7 cellular contexts compared by ENCODE assay signal in genomic region chr1:146938927-146939786, GRCh38. TPM values are rescaled to one million over a fixed set of nuclear protein-coding genes. Genes with fewer than 3 reads are reported as not detected.
DNase-seq lines count a peak whose midpoint lies in the region; ATAC-seq and TF ChIP-seq lines count a peak whose summit lies in the region.
"Not testable (repeated sequence)": the region's sequence is repeated elsewhere in the genome, so short reads cannot be mapped to it uniquely, and the experiment has no call there.

No MANE protein-coding gene starts in this region.

- not testable (repeated sequence) for H3K9me3 ChIP-seq in iPS-18c (ENCODE audit: control insufficient read depth, insufficient read depth, low read length)

- H3K36me3 Mint-ChIP-seq in activated CD4-positive, alpha-beta T cell treated with anti-CD3 and anti-CD28 coated beads for 36 hours (ENCODE audit: low read depth); central memory CD8-positive, alpha-beta T cell (ENCODE audit: insufficient read depth); progenitor cell of endocrine pancreas (ENCODE audit: insufficient read depth): not testable (repeated sequence)

- intact Hi-C loops in activated CD4-positive, alpha-beta T cell treated with anti-CD3 and anti-CD28 coated beads for 36 hours (cut with DNase I, micrococcal nuclease): loop anchor here in 1 of 2 experiments (5.0 kb wide), 1 partner anchor 233 kb away; the partner anchor contains the start of gene PRKAB2

- ATAC-seq in GM18505 (IDR thresholded peaks at IDR 0.05; ENCODE audit: unreplicated experiment) (peak; percentile 30), HG02840 (IDR thresholded peaks at IDR 0.05; ENCODE audit: low FRiP score, unreplicated experiment) (peak; percentile 21)
- peak; percentile 20 for ATAC-seq in activated CD4-positive, alpha-beta T cell treated with anti-CD3 and anti-CD28 coated beads for 36 hours
- ATAC-seq in central memory CD8-positive, alpha-beta T cell (replicated peaks; ENCODE audit: extremely low read depth, poor library complexity, severe bottlenecking): peak; percentile 21

- H3K27me3 Mint-ChIP-seq in activated CD4-positive, alpha-beta T cell treated with anti-CD3 and anti-CD28 coated beads for 36 hours; progenitor cell of endocrine pancreas: not testable (repeated sequence)
- H3K27me3 Mint-ChIP-seq in central memory CD8-positive, alpha-beta T cell: peaks cover 10% of the 10 kb centered on the region

- peak overlapping the region; percentile 66 for H3K4me3 ChIP-seq in iPS-18c (ENCODE audit: insufficient read depth, low read depth, low read length)

- peaks cover 20% of the 10 kb centered on the region for H3K4me1 Mint-ChIP-seq in activated CD4-positive, alpha-beta T cell treated with anti-CD3 and anti-CD28 coated beads for 36 hours
- H3K4me1 Mint-ChIP-seq in central memory CD8-positive, alpha-beta T cell: peaks cover 11% of the 10 kb centered on the region
- not testable (repeated sequence) for H3K4me1 Mint-ChIP-seq in progenitor cell of endocrine pancreas (ENCODE audit: low read depth)

- TF ChIP-seq CTCF in progenitor cell of endocrine pancreas (IDR thresholded peaks at IDR 0.05; ENCODE audit: unreplicated experiment): not testable (repeated sequence)

- peak overlapping the region; percentile 92 for H3K4me3 Mint-ChIP-seq in activated CD4-positive, alpha-beta T cell treated with anti-CD3 and anti-CD28 coated beads for 36 hours
- peak overlapping the region; percentile 91 for H3K4me3 Mint-ChIP-seq in central memory CD8-positive, alpha-beta T cell
- peak overlapping the region; percentile 89 for H3K4me3 Mint-ChIP-seq in progenitor cell of endocrine pancreas (ENCODE audit: low read depth)

- not testable (repeated sequence) for H3K9me3 Mint-ChIP-seq in activated CD4-positive, alpha-beta T cell treated with anti-CD3 and anti-CD28 coated beads for 36 hours (ENCODE audit: low read depth); central memory CD8-positive, alpha-beta T cell; progenitor cell of endocrine pancreas (ENCODE audit: low read depth)

- DNase-seq in NCI-H1092 treated with DMSO at 0.1 percent for 48 hours (lab: John Stamatoyannopoulos, UW): peak; percentile 22
- peak; percentile 53 for DNase-seq in activated CD4-positive, alpha-beta T cell treated with anti-CD3 and anti-CD28 coated beads for 36 hours
- DNase-seq in central memory CD8-positive, alpha-beta T cell (ENCODE audit: low spot score in 2 of 2): not testable (repeated sequence)
- DNase-seq in progenitor cell of endocrine pancreas (ENCODE audit: low spot score, unreplicated experiment): peak; percentile 28

- CTCF ChIA-PET in activated CD4-positive, alpha-beta T cell treated with anti-CD3 and anti-CD28 coated beads for 36 hours (lab: Charles Lee): not testable (repeated sequence)

- H3K27ac Mint-ChIP-seq in activated CD4-positive, alpha-beta T cell treated with anti-CD3 and anti-CD28 coated beads for 36 hours: peak overlapping the region; percentile 51
- H3K27ac Mint-ChIP-seq in central memory CD8-positive, alpha-beta T cell (ENCODE audit: low read depth): peak overlapping the region; percentile 91
- peak overlapping the region; percentile 94 for H3K27ac Mint-ChIP-seq in progenitor cell of endocrine pancreas

- not testable (repeated sequence) for TF ChIP-seq POLR2A in GM18505 (IDR thresholded peaks at IDR 0.05; ENCODE audit: borderline replicate concordance, extremely low read depth, insufficient read depth, insufficient read length)

- POLR2A ChIA-PET in activated CD4-positive, alpha-beta T cell treated with anti-CD3 and anti-CD28 coated beads for 36 hours (lab: Charles Lee): not testable (repeated sequence)

RNA-seq across cellular contexts. Expression of gene NBPF12, which starts 1.0 kb away (rescaled TPM):
- 1 to 10 TPM; 8.0 to 8.7 TPM for total RNA-seq in activated CD4-positive, alpha-beta T cell treated with anti-CD3 and anti-CD28 coated beads for 36 hours
- total RNA-seq in progenitor cell of endocrine pancreas: 22.5 TPM in 2 replicates
